ENCODE assay signal across 7 cellular contexts in genomic region chr3:122415104-122415744, GRCh38. TPM values are rescaled to one million over a fixed set of nuclear protein-coding genes. Genes with fewer than 3 reads are reported as not detected.
A peak's percentile ranks its signal among the peaks of the same experiment; 100 is the strongest.
DNase-seq lines count a peak whose midpoint lies in the region; ATAC-seq and TF ChIP-seq lines count a peak whose summit lies in the region.

No MANE protein-coding gene starts in this region.

- intact Hi-C loops in right lobe of liver (cut with DNase I), result no loop called here

- peak; percentile 40 for ATAC-seq in GM18870 (IDR thresholded peaks at IDR 0.05; ENCODE audit: unreplicated experiment)
- peak; percentile 45 for ATAC-seq in HG03039 (IDR thresholded peaks at IDR 0.05; ENCODE audit: unreplicated experiment)
- peak; percentile 67 for ATAC-seq in SK-N-SH treated with all-trans-retinoic acid at 6 μM for 48 hours
- ATAC-seq in right lobe of liver, result peak; percentile 15 to 41 (median 33)
- ATAC-seq in stimulated activated naive CD8-positive, alpha-beta T cell treated with anti-CD3 and anti-CD28 coated beads, Interleukin-15, Interleukin-2, amounts not matched to agents 100 U/mL and 50 U/mL, for 24 hours, result peak; percentile 34
- ATAC-seq in GM19324 (IDR thresholded peaks at IDR 0.05; ENCODE audit: low FRiP score, unreplicated experiment), result no peak

- peak overlapping the region; percentile 90 for H3K4me3 ChIP-seq in choroid plexus epithelial cell (ENCODE audit: low read depth, low read length)
- peak overlapping the region; percentile 73 to 84 (median 73) for H3K4me3 ChIP-seq in right lobe of liver

- peaks cover 0 to 5% (median 2%) of the 10 kb centered on the region in 4 donors for H3K36me3 ChIP-seq in right lobe of liver

- peak overlapping the region; percentile 75 to 91 (median 83) for H3K27ac ChIP-seq in right lobe of liver

- WGBS in right lobe of liver (ENCODE audit: insufficient coverage, low coverage, low lambda C conversion rate, missing lambda C conversion rate), result 22% methylated on average over 10 of the region's 10 CpGs

- DNase-seq in choroid plexus epithelial cell (ENCODE audit: low read depth), result peak; percentile 72
- DNase-seq in right lobe of liver, result no peak
- peak; percentile 57 for DNase-seq in stimulated activated naive CD8-positive, alpha-beta T cell treated with anti-CD3 and anti-CD28 coated beads, Interleukin-15, Interleukin-2, amounts not matched to agents 100 U/mL and 50 U/mL, for 24 hours

- H3K9me3 ChIP-seq in right lobe of liver, result no peaks in the 10 kb centered on the region

- TF ChIP-seq POLR2A in right lobe of liver (IDR thresholded peaks at IDR 0.05), result no peak

- H3K27me3 ChIP-seq in right lobe of liver, result no peaks in the 10 kb centered on the region

- no peak for TF ChIP-seq CTCF in choroid plexus epithelial cell (conservative IDR thresholded peaks at IDR 0.05; ENCODE audit: low read depth, low read length)
- no peak for TF ChIP-seq CTCF in right lobe of liver (IDR thresholded peaks at IDR 0.05)

- H3K4me1 ChIP-seq in right lobe of liver, result peaks cover 0 to 19% (median 5%) of the 10 kb centered on the region in 4 donors

TF ChIP-seq in SK-N-SH treated with all-trans-retinoic acid at 6 μM for 48 hours, 23 proteins besides CTCF, POLR2A, EP300 and RAD21:
- no peak for TF ChIP-seq GLIS3 (CRISPR knock-in tag; IDR thresholded peaks at IDR 0.05)
- TF ChIP-seq TCF4 (CRISPR knock-in tag; IDR thresholded peaks at IDR 0.05; ENCODE audit: borderline replicate concordance), result no peak
- TF ChIP-seq, protein P1, sequence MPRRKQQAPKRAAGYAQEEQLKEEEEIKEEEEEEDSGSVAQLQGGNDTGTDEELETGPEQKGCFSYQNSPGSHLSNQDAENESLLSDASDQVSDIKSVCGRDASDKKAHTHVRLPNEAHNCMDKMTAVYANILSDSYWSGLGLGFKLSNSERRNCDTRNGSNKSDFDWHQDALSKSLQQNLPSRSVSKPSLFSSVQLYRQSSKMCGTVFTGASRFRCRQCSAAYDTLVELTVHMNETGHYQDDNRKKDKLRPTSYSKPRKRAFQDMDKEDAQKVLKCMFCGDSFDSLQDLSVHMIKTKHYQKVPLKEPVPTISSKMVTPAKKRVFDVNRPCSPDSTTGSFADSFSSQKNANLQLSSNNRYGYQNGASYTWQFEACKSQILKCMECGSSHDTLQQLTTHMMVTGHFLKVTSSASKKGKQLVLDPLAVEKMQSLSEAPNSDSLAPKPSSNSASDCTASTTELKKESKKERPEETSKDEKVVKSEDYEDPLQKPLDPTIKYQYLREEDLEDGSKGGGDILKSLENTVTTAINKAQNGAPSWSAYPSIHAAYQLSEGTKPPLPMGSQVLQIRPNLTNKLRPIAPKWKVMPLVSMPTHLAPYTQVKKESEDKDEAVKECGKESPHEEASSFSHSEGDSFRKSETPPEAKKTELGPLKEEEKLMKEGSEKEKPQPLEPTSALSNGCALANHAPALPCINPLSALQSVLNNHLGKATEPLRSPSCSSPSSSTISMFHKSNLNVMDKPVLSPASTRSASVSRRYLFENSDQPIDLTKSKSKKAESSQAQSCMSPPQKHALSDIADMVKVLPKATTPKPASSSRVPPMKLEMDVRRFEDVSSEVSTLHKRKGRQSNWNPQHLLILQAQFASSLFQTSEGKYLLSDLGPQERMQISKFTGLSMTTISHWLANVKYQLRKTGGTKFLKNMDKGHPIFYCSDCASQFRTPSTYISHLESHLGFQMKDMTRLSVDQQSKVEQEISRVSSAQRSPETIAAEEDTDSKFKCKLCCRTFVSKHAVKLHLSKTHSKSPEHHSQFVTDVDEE (CRISPR knock-in tag; IDR thresholded peaks at IDR 0.05), result no peak
- TF ChIP-seq, protein P2, sequence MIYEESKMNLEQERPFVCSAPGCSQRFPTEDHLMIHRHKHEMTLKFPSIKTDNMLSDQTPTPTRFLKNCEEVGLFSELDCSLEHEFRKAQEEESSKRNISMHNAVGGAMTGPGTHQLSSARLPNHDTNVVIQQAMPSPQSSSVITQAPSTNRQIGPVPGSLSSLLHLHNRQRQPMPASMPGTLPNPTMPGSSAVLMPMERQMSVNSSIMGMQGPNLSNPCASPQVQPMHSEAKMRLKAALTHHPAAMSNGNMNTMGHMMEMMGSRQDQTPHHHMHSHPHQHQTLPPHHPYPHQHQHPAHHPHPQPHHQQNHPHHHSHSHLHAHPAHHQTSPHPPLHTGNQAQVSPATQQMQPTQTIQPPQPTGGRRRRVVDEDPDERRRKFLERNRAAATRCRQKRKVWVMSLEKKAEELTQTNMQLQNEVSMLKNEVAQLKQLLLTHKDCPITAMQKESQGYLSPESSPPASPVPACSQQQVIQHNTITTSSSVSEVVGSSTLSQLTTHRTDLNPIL (CRISPR knock-in tag; IDR thresholded peaks at IDR 0.05; ENCODE audit: low read depth), result no peak
- TF ChIP-seq ZFP3 (CRISPR knock-in tag; IDR thresholded peaks at IDR 0.05), result no peak
- TF ChIP-seq RARB (CRISPR knock-in tag; IDR thresholded peaks at IDR 0.05), result no peak
- TF ChIP-seq ESRRG (CRISPR knock-in tag; IDR thresholded peaks at IDR 0.05), result no peak
- no peak for TF ChIP-seq ARNTL (CRISPR knock-in tag; IDR thresholded peaks at IDR 0.05; ENCODE audit: borderline replicate concordance, low read depth)
- no peak for TF ChIP-seq ZNF70 (CRISPR knock-in tag; IDR thresholded peaks at IDR 0.05)
- TF ChIP-seq ZC3H10 (CRISPR knock-in tag; IDR thresholded peaks at IDR 0.05), result no peak
- no peak for TF ChIP-seq ZNF565 (CRISPR knock-in tag; conservative IDR thresholded peaks at IDR 0.05; ENCODE audit: low read depth)
- no peak for TF ChIP-seq ZNF8 (CRISPR knock-in tag; IDR thresholded peaks at IDR 0.05)
- TF ChIP-seq ZFP30 (CRISPR knock-in tag; IDR thresholded peaks at IDR 0.05), result no peak
- TF ChIP-seq, protein P3, sequence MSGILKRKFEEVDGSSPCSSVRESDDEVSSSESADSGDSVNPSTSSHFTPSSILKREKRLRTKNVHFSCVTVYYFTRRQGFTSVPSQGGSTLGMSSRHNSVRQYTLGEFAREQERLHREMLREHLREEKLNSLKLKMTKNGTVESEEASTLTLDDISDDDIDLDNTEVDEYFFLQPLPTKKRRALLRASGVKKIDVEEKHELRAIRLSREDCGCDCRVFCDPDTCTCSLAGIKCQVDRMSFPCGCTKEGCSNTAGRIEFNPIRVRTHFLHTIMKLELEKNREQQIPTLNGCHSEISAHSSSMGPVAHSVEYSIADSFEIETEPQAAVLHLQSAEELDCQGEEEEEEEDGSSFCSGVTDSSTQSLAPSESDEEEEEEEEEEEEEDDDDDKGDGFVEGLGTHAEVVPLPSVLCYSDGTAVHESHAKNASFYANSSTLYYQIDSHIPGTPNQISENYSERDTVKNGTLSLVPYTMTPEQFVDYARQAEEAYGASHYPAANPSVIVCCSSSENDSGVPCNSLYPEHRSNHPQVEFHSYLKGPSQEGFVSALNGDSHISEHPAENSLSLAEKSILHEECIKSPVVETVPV (CRISPR knock-in tag; IDR thresholded peaks at IDR 0.05), result no peak
- no peak for TF ChIP-seq OSR1 (CRISPR knock-in tag; IDR thresholded peaks at IDR 0.05)
- no peak for TF ChIP-seq BACH2 (CRISPR knock-in tag; IDR thresholded peaks at IDR 0.05; ENCODE audit: borderline replicate concordance)
- TF ChIP-seq PATZ1 (CRISPR knock-in tag; IDR thresholded peaks at IDR 0.05; ENCODE audit: borderline replicate concordance), result no peak
- no peak for TF ChIP-seq CSDC2 (CRISPR knock-in tag; IDR thresholded peaks at IDR 0.05)
- TF ChIP-seq, protein P4, sequence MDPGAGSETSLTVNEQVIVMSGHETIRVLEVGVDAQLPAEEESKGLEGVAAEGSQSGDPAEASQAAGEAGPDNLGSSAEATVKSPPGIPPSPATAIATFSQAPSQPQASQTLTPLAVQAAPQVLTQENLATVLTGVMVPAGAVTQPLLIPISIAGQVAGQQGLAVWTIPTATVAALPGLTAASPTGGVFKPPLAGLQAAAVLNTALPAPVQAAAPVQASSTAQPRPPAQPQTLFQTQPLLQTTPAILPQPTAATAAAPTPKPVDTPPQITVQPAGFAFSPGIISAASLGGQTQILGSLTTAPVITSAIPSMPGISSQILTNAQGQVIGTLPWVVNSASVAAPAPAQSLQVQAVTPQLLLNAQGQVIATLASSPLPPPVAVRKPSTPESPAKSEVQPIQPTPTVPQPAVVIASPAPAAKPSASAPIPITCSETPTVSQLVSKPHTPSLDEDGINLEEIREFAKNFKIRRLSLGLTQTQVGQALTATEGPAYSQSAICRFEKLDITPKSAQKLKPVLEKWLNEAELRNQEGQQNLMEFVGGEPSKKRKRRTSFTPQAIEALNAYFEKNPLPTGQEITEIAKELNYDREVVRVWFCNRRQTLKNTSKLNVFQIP (CRISPR knock-in tag; IDR thresholded peaks at IDR 0.05; ENCODE audit: borderline replicate concordance, low read depth), result no peak
TF ChIP-seq in SK-N-SH treated with all-trans-retinoic acid at 6 μM for 48 hours: peak in this region for 0.

RNA-seq across cellular contexts. Expression of gene WDR5B, which starts 0.6 kb away (rescaled TPM):
- total RNA-seq in right lobe of liver, result 1 to 10 TPM; 1.4 to 4.0 (median 2.1) TPM

RNA-seq across cellular contexts. Expression of gene FAM162A, which starts 31.2 kb away (rescaled TPM):
- total RNA-seq in right lobe of liver, result 10 to 100 TPM; 26.9 to 57.0 (median 51.5) TPM

RNA-seq across cellular contexts. Expression of gene MIX23, which starts 32.2 kb away (rescaled TPM):
- total RNA-seq in right lobe of liver, result 10 to 100 TPM; 21.3 to 36.0 (median 27.1) TPM

Comparison
In these comparisons a context has a peak if more than half of its experiments do, and no peak if none do; other contexts are left out.
1. DNase-seq: peak in choroid plexus epithelial cell (single experiment) and stimulated activated naive CD8-positive, alpha-beta T cell treated with anti-CD3 and anti-CD28 coated beads, Interleukin-15, Interleukin-2, amounts not matched to agents 100 U/mL and 50 U/mL, for 24 hours (single experiment); none in right lobe of liver (0 of 3).